In genomic region chr6:91505199-91505598, GRCh38 we compare ENCODE assay signal across 20 cellular contexts.
DNase-seq lines count a peak whose midpoint lies in the region; ATAC-seq, FAIRE-seq and TF ChIP-seq lines count a peak whose summit lies in the region.
"Had no signal": no experiment of that assay in that cellular context is flagged by ENCODE, and none has a peak within 500 bp of the region (broad histone marks: within the 10 kb centered on the region; RNA-seq: fewer than 3 reads in every experiment).

No MANE protein-coding gene starts in this region.

- no peak for TF ChIP-seq CTCF in Peyer's patch (IDR thresholded peaks at IDR 0.05)

- DNase-seq in small intestine (no peak), AG08395 (ENCODE audit: low spot score) (no peak), Peyer's patch (no peak)
- DNase-seq: AML-193; BE2C; CD4-positive, alpha-beta T cell; CD8-positive, alpha-beta memory T cell; DMS 273 treated with DMSO at 0.1 percent for 48 hours; DMS79; EL; GDM1; GOT3; H7; HCEC 1CT had no signal

- no peak overlapping the region for H3K4me3 ChIP-seq in small intestine (ENCODE audit: low read depth in 1 of 2, low read length in 2 of 2)
- no peak overlapping the region for H3K4me3 ChIP-seq in Peyer's patch
- H3K4me3 ChIP-seq: BLaER1 treated with 17β-estradiol and CSF1 and Interleukin-3, amounts not matched to agents 10 nM and 100 nM had no signal

- no peaks in the 10 kb centered on the region for H3K27me3 ChIP-seq in small intestine (ENCODE audit: control insufficient read depth in 2 of 2, insufficient read depth in 2 of 2, low read length in 2 of 2)
- H3K27me3 ChIP-seq in Peyer's patch, result no peaks in the 10 kb centered on the region
- H3K27me3 ChIP-seq: BE2C; BLaER1 treated with 17β-estradiol and CSF1 and Interleukin-3, amounts not matched to agents 10 nM and 100 nM had no signal

- H3K27ac ChIP-seq in small intestine (ENCODE audit: low read depth in 1 of 2, low read length in 1 of 2) (no peak overlapping the region), Peyer's patch (no peak overlapping the region)
- H3K27ac ChIP-seq: BLaER1 treated with 17β-estradiol and CSF1 and Interleukin-3, amounts not matched to agents 10 nM and 100 nM had no signal

- ATAC-seq in GM18867 (IDR thresholded peaks at IDR 0.05; ENCODE audit: unreplicated experiment) (peak; percentile 45), HG02588 (IDR thresholded peaks at IDR 0.05; ENCODE audit: unreplicated experiment) (no peak)

- H3K9me3 ChIP-seq in small intestine (ENCODE audit: control insufficient read depth, low read depth) (no peaks in the 10 kb centered on the region), Peyer's patch (no peaks in the 10 kb centered on the region)
- H3K9me3 ChIP-seq: BE2C; BLaER1 treated with 17β-estradiol and CSF1 and Interleukin-3, amounts not matched to agents 10 nM and 100 nM had no signal

- no peak for TF ChIP-seq POLR2A in Peyer's patch (IDR thresholded peaks at IDR 0.05)

- H3K4me1 ChIP-seq in small intestine (ENCODE audit: control insufficient read depth in 2 of 2, insufficient read depth in 1 of 2, low read depth in 1 of 2, low read length in 1 of 2) (no peaks in the 10 kb centered on the region), Peyer's patch (no peaks in the 10 kb centered on the region)
- H3K4me1 ChIP-seq: BE2C; BLaER1 treated with 17β-estradiol and CSF1 and Interleukin-3, amounts not matched to agents 10 nM and 100 nM had no signal

- FAIRE-seq in endometrium (lab: Jason Lieb, UNC) (peak; percentile 29), small intestine (lab: Jason Lieb, UNC) (peak; percentile 73)
- FAIRE-seq: D721Med, GM12892 had no signal

- H3K36me3 ChIP-seq in small intestine (ENCODE audit: control insufficient read depth in 2 of 2, insufficient read depth in 2 of 2, low read length in 2 of 2), result no peaks in the 10 kb centered on the region
- no peaks in the 10 kb centered on the region for H3K36me3 ChIP-seq in Peyer's patch
- H3K36me3 ChIP-seq: BE2C; BLaER1 treated with 17β-estradiol and CSF1 and Interleukin-3, amounts not matched to agents 10 nM and 100 nM had no signal
